ENCODE assay signal across 2 cellular contexts in genomic region chr13:20938302-20938701, GRCh38.
TF ChIP-seq lines count a peak whose summit lies in the region.

No MANE protein-coding gene starts in this region.

TF ChIP-seq in SK-N-SH, 30 proteins besides CTCF, POLR2A, EP300 and RAD21:
- TF ChIP-seq USF2 (IDR thresholded peaks at IDR 0.05; ENCODE audit: borderline replicate concordance, low read depth, low read length), result no peak

TF ChIP-seq in H1, 55 proteins besides CTCF, POLR2A, EP300 and RAD21:
- no peak for TF ChIP-seq KDM5A (IDR thresholded peaks at IDR 0.05; ENCODE audit: low read length)
